9 cellular contexts compared by ENCODE assay signal in genomic region chr20:58515240-58516212, GRCh38.
DNase-seq lines count a peak whose midpoint lies in the region; ATAC-seq and TF ChIP-seq lines count a peak whose summit lies in the region.
"Had no signal": no experiment of that assay in that cellular context is flagged by ENCODE, and none has a peak within 500 bp of the region (broad histone marks: within the 10 kb centered on the region; RNA-seq: fewer than 3 reads in every experiment).

Gene APCDD1L, minus strand, starts transcription at chr20:58515399. Its CDS starts 692 bp downstream, at chr20:58514707.

- in situ Hi-C loops in brain microvascular endothelial cell (cut with HindIII; ENCODE audit: low pct_ligation_motif_present, low sequenced_read_pairs) = no loop called here

- H3K36me3 ChIP-seq in brain microvascular endothelial cell (replicated peaks) (no peaks in the 10 kb centered on the region), iPS-15b (ENCODE audit: control insufficient read depth, insufficient read depth, low read length) (no peaks in the 10 kb centered on the region), stomach smooth muscle (ENCODE audit: control insufficient read depth in 2 of 2, insufficient read depth in 2 of 2, low read length in 2 of 2) (no peaks in the 10 kb centered on the region)

- no peak for ATAC-seq in GM21367 (IDR thresholded peaks at IDR 0.05; ENCODE audit: unreplicated experiment)

- H3K9ac ChIP-seq in iPS-15b (ENCODE audit: low read depth, low read length) = no peak within 1 kb of the TSS
- H3K9ac ChIP-seq in stomach smooth muscle (ENCODE audit: low read length in 2 of 2) = no peak within 1 kb of the TSS

- H3K4me1 ChIP-seq in iPS-15b (ENCODE audit: control insufficient read depth, insufficient read depth, low read length) (no peaks in the 10 kb centered on the region), stomach smooth muscle (ENCODE audit: control insufficient read depth, insufficient read depth, low read length) (no peaks in the 10 kb centered on the region)

- H3K4me3 ChIP-seq in brain microvascular endothelial cell (ENCODE audit: low read depth, low read length) (peak within 1 kb of the TSS; percentile 66), iPS-15b (ENCODE audit: low read depth, low read length) (peak within 1 kb of the TSS; percentile 65), stomach smooth muscle (ENCODE audit: low read length in 2 of 2) (peak within 1 kb of the TSS; percentile 11 to 58)

- H3K27ac ChIP-seq in brain microvascular endothelial cell (no peak within 1 kb of the TSS), stomach smooth muscle (ENCODE audit: low read length) (no peak within 1 kb of the TSS)

- H3K9me3 ChIP-seq in iPS-15b (ENCODE audit: control insufficient read depth, insufficient read depth, low read length) (no peaks in the 10 kb centered on the region), stomach smooth muscle (ENCODE audit: control insufficient read depth in 2 of 2, low read length in 2 of 2) (no peaks in the 10 kb centered on the region)

- DNase-seq in HPDE6-E6E7 (ENCODE audit: extremely low spot score) (peak; percentile 88), brain microvascular endothelial cell (no peak), SKM-1 treated with dmso at 0.1 percent for 144 hours (lab: John Stamatoyannopoulos, UW; ENCODE audit: unreplicated experiment) (no peak), ecto neural progenitor cell (ENCODE audit: low spot score) (no peak)
- no peak for DNase-seq in activated CD4-positive, alpha-beta T cell treated with anti-CD3 and anti-CD28 coated beads for 1 hour
- DNase-seq: NCI-H774 had no signal

- H3K27me3 ChIP-seq in brain microvascular endothelial cell (replicated peaks) (peaks cover 39% of the 10 kb centered on the region), iPS-15b (ENCODE audit: control insufficient read depth, insufficient read depth, low read length) (peaks cover 43% of the 10 kb centered on the region), stomach smooth muscle (ENCODE audit: control insufficient read depth in 1 of 2, insufficient read depth in 2 of 2, low read length in 2 of 2) (peaks cover 9 to 15% of the 10 kb centered on the region in 2 donors)

- no peak for TF ChIP-seq CTCF in brain microvascular endothelial cell (IDR thresholded peaks at IDR 0.05; ENCODE audit: low read depth, low read length, missing control alignments)
